In genomic region chr22:49196046-49196511, GRCh38 we compare ENCODE assay signal across 24 cellular contexts.
"Had no signal": no experiment of that assay in that cellular context is flagged by ENCODE, and none has a peak within 500 bp of the region (broad histone marks: within the 10 kb centered on the region; RNA-seq: fewer than 3 reads in every experiment).

No MANE protein-coding gene starts in this region.

- H3K27ac ChIP-seq: breast epithelium, Peyer's patch, RWPE1, SJSA1 had no signal

- H3K9me3 ChIP-seq: breast epithelium, MG63, Peyer's patch had no signal

- H3K4me1 Mint-ChIP-seq: activated B cell treated with CpG ODN at 0.5 μM for 24 hours; activated CD4-positive, alpha-beta T cell treated with anti-CD3 and anti-CD28 coated beads, Interleukin-2, amount 10 ng/mL, durations not matched to agents 24 days and 14 days; activated naive CD4-positive, alpha-beta T cell treated with anti-CD3 and anti-CD28 coated beads, Interleukin-2, amount 50 U/mL, for 24 hours; activated T-helper 17 cell treated with anti-CD3 and anti-CD28 coated beads, Interleukin-2, amount 50 U/mL, for 72 hours had no signal

- H3K4me1 ChIP-seq: breast epithelium, Peyer's patch, SJSA1 had no signal

- H3K27me3 ChIP-seq: Peyer's patch, SJSA1 had no signal

- H3K27me3 Mint-ChIP-seq: activated B cell treated with CpG ODN at 0.5 μM for 24 hours; activated CD4-positive, alpha-beta T cell treated with anti-CD3 and anti-CD28 coated beads, Interleukin-2, amount 10 ng/mL, durations not matched to agents 24 days and 14 days had no signal

- DNase-seq: activated B cell treated with CpG ODN at 0.5 μM for 24 hours; activated CD4-positive, alpha-beta T cell treated with anti-CD3 and anti-CD28 coated beads for 1 hour; activated CD4-positive, alpha-beta T cell treated with anti-CD3 and anti-CD28 coated beads, Interleukin-2, amount 10 ng/mL, durations not matched to agents 24 days and 14 days; activated CD4-positive, alpha-beta T cell treated with anti-CD3 and anti-CD28 coated beads, Interleukin-2, amount 50 U/mL, for 48 hours; activated naive CD4-positive, alpha-beta T cell; activated T-cell treated with anti-CD3 and anti-CD28 coated beads, Interleukin-2, amount 50 U/mL, for 4 hours; central memory CD4-positive, alpha-beta T cell; MG63; MV-4-11; NCI-H1092 treated with DMSO at 0.1 percent for 48 hours; NCI-H1417 treated with DMSO at 0.1 percent for 48 hours; NCI-H1694; NCI-H2029; NCI-H510A treated with DMSO at 0.1 percent for 48 hours; NCI-H69; SHP77; T-helper 9 cell had no signal

- H3K36me3 Mint-ChIP-seq: activated naive CD4-positive, alpha-beta T cell treated with anti-CD3 and anti-CD28 coated beads, Interleukin-2, amount 50 U/mL, for 24 hours had no signal

- H3K36me3 ChIP-seq: breast epithelium, MG63, Peyer's patch, SJSA1 had no signal

- H3K27ac Mint-ChIP-seq: activated B cell treated with CpG ODN at 0.5 μM for 24 hours; activated CD4-positive, alpha-beta T cell treated with anti-CD3 and anti-CD28 coated beads, Interleukin-2, amount 10 ng/mL, durations not matched to agents 24 days and 14 days; activated naive CD4-positive, alpha-beta T cell treated with anti-CD3 and anti-CD28 coated beads, Interleukin-2, amount 50 U/mL, for 24 hours; activated T-helper 17 cell treated with anti-CD3 and anti-CD28 coated beads, Interleukin-2, amount 50 U/mL, for 72 hours; T-helper 1 cell treated with Interleukin-12 subunit alpha and Interleukin-12 subunit beta and Interleukin-4 antibody, amounts not matched to agents 30 μg/mL and 1 μg/mL, for 36 hours had no signal

- H3K4me3 ChIP-seq: breast epithelium, MG63, Peyer's patch, SJSA1 had no signal

- H3K4me3 Mint-ChIP-seq: activated B cell treated with CpG ODN at 0.5 μM for 24 hours; activated CD4-positive, alpha-beta T cell treated with anti-CD3 and anti-CD28 coated beads, Interleukin-2, amount 10 ng/mL, durations not matched to agents 24 days and 14 days; activated naive CD4-positive, alpha-beta T cell treated with anti-CD3 and anti-CD28 coated beads, Interleukin-2, amount 50 U/mL, for 24 hours; activated T-cell treated with anti-CD3 and anti-CD28 coated beads, Interleukin-2, amount 50 U/mL, for 4 hours; activated T-helper 17 cell treated with anti-CD3 and anti-CD28 coated beads, Interleukin-2, amount 50 U/mL, for 72 hours; T-helper 1 cell treated with Interleukin-12 subunit alpha and Interleukin-12 subunit beta and Interleukin-4 antibody, amounts not matched to agents 30 μg/mL and 1 μg/mL, for 36 hours had no signal

- H3K9me3 Mint-ChIP-seq: activated B cell treated with CpG ODN at 0.5 μM for 24 hours; activated CD4-positive, alpha-beta T cell treated with anti-CD3 and anti-CD28 coated beads, Interleukin-2, amount 10 ng/mL, durations not matched to agents 24 days and 14 days; activated naive CD4-positive, alpha-beta T cell treated with anti-CD3 and anti-CD28 coated beads, Interleukin-2, amount 50 U/mL, for 24 hours; activated T-cell treated with anti-CD3 and anti-CD28 coated beads, Interleukin-2, amount 50 U/mL, for 4 hours; activated T-helper 17 cell treated with anti-CD3 and anti-CD28 coated beads, Interleukin-2, amount 50 U/mL, for 72 hours; T-helper 1 cell treated with Interleukin-12 subunit alpha and Interleukin-12 subunit beta and Interleukin-4 antibody, amounts not matched to agents 30 μg/mL and 1 μg/mL, for 36 hours had no signal
